12 cellular contexts compared by ENCODE assay signal in genomic region chr10:14474656-14475055, GRCh38.
"Had no signal": no experiment of that assay in that cellular context is flagged by ENCODE, and none has a peak within 500 bp of the region (broad histone marks: within the 10 kb centered on the region; RNA-seq: fewer than 3 reads in every experiment).

No MANE protein-coding gene starts in this region.

- ATAC-seq: effector memory CD8-positive, alpha-beta T cell; SK-N-SH treated with all-trans-retinoic acid at 6 μM for 48 hours; stimulated activated naive B cell treated with anti-CD40 and anti-IgM and Interleukin-4, amounts not matched to agents 10 μg/mL and 1 μg/mL and 100 μg/mL, for 72 hours; WTC11 had no signal

- H3K4me3 ChIP-seq: tibial nerve had no signal

- FAIRE-seq: kidney had no signal

- H3K36me3 ChIP-seq: tibial nerve had no signal

- H3K27ac ChIP-seq: tibial nerve had no signal

- H3K9me3 ChIP-seq: tibial nerve had no signal

- DNase-seq: activated CD4-positive, alpha-beta T cell treated with anti-CD3 and anti-CD28 coated beads, Interleukin-2, amount 10 ng/mL, durations not matched to agents 24 days and 14 days; activated naive CD4-positive, alpha-beta T cell treated with anti-CD3 and anti-CD28 coated beads, Interleukin-2, amount 50 U/mL, for 16 hours; activated T-cell treated with anti-CD3 and anti-CD28 coated beads for 4 hours; effector memory CD8-positive, alpha-beta T cell; kidney; naive B cell; posterior cingulate gyrus; stimulated activated CD4-positive, alpha-beta T cell treated with anti-CD3 and anti-CD28 coated beads, Interleukin-1b, Interleukin-23, amount 100 ng/mL, for 48 hours; stimulated activated naive B cell treated with anti-CD40 and anti-IgM and Interleukin-4, amounts not matched to agents 10 μg/mL and 1 μg/mL and 100 μg/mL, for 72 hours had no signal

- H3K27me3 ChIP-seq: tibial nerve had no signal
